ENCODE assay signal across 15 cellular contexts in genomic region chr1:21381354-21381753, GRCh38. TPM values are rescaled to one million over a fixed set of nuclear protein-coding genes. Genes with fewer than 3 reads are reported as not detected.
DNase-seq lines count a peak whose midpoint lies in the region; ATAC-seq and TF ChIP-seq lines count a peak whose summit lies in the region.
"Had no signal": no experiment of that assay in that cellular context is flagged by ENCODE, and none has a peak within 500 bp of the region (broad histone marks: within the 10 kb centered on the region; RNA-seq: fewer than 3 reads in every experiment).

No MANE protein-coding gene starts in this region.

- H3K4me1 ChIP-seq in right atrium auricular region (no peaks in the 10 kb centered on the region), PC-3 (ENCODE audit: insufficient read depth, low read length) (peaks cover 14% of the 10 kb centered on the region; the same call in 1 of the 2 replicates)
- H3K4me1 ChIP-seq: HAP-1, SJCRH30 had no signal

- no peaks in the 10 kb centered on the region for H3F3A ChIP-seq in PC-3 (ENCODE audit: low read length, unreplicated experiment)

- POLR2A ChIA-PET in PC-3 (lab: Charles Lee; ENCODE audit: unreplicated experiment) = no interaction called here

- CTCF ChIA-PET in PC-3 (lab: Charles Lee) = no interaction called here

- H3K9me3 ChIP-seq in right atrium auricular region (peaks cover 0 to 9% of the 10 kb centered on the region in 2 donors), PC-3 (ENCODE audit: low read length) (no peaks in the 10 kb centered on the region)

- DNase-seq in Right ventricle myocardium inferior (ENCODE audit: missing footprints) (no peak), right atrium auricular region (ENCODE audit: low spot score) (no peak), PC-3 (peak; percentile 4), left cardiac atrium (no peak), NCI-H748 treated with DMSO at 0.1 percent for 48 hours (lab: John Stamatoyannopoulos, UW) (no peak), occipital lobe (lab: John Stamatoyannopoulos, UW) (no peak)
- DNase-seq: DMS153, NCI-H1105 treated with DMSO at 0.1 percent for 48 hours, NCI-H187, NCI-H226, NCI-H524 treated with DMSO at 0.1 percent for 48 hours, SJCRH30 had no signal

- intact Hi-C loops in Right ventricle myocardium inferior (cut with DNase I) (no loop called here), PC-3 (cut with micrococcal nuclease) (no loop called here), left cardiac atrium (cut with DNase I) (no loop called here)

- H3K9ac ChIP-seq in PC-3 (ENCODE audit: low read length) = no peak overlapping the region

- peak; percentile 78 for ATAC-seq in Right ventricle myocardium inferior
- no peak for ATAC-seq in PC-3
- ATAC-seq in left cardiac atrium = peak; percentile 27
- ATAC-seq in GM18502 (IDR thresholded peaks at IDR 0.05; ENCODE audit: poor library complexity, unreplicated experiment) = no peak

- H3K36me3 ChIP-seq in right atrium auricular region (no peaks in the 10 kb centered on the region), PC-3 (ENCODE audit: low read depth, low read length) (no peaks in the 10 kb centered on the region)
- H3K36me3 ChIP-seq: HAP-1, SJCRH30 had no signal

- no peaks in the 10 kb centered on the region for H3K79me2 ChIP-seq in PC-3 (ENCODE audit: low read length)

- H3K27me3 ChIP-seq in right atrium auricular region = no peaks in the 10 kb centered on the region
- H3K27me3 ChIP-seq in PC-3 (ENCODE audit: low read length) = no peaks in the 10 kb centered on the region

- no peaks in the 10 kb centered on the region for H4K20me1 ChIP-seq in PC-3 (ENCODE audit: low read length)

- no TSS peak for BruUV-seq in PC-3 (replicated peaks; lab: Mats Ljungman, UMichigan)

- H2AFZ ChIP-seq in PC-3 (ENCODE audit: low read length) = no peak overlapping the region

- no peaks in the 10 kb centered on the region for H3K9me2 ChIP-seq in PC-3 (replicated peaks; ENCODE audit: low read length)

- H3K27ac ChIP-seq in right atrium auricular region = no peak overlapping the region
- no peak overlapping the region for H3K27ac ChIP-seq in PC-3 (ENCODE audit: low read length)
- H3K27ac ChIP-seq: C4-2B, SJCRH30 had no signal

- no peak overlapping the region for H3K4me2 ChIP-seq in PC-3 (ENCODE audit: low read length)

- TF ChIP-seq CTCF in right atrium auricular region (IDR thresholded peaks at IDR 0.05) (no peak), PC-3 (conservative IDR thresholded peaks at IDR 0.05; ENCODE audit: low read depth, low read length) (no peak)

- no peak overlapping the region for H3K4me3 ChIP-seq in right atrium auricular region
- H3K4me3 ChIP-seq in PC-3 (ENCODE audit: low read length) = no peak overlapping the region
- H3K4me3 ChIP-seq: HAP-1, SJCRH30 had no signal

RNA-seq across cellular contexts. Expression of gene NBPF3, which starts 58.6 kb away (rescaled TPM):
- 4.6 TPM for total RNA-seq in Right ventricle myocardium inferior
- 1 to 10 TPM; 4.8 to 8.1 TPM for total RNA-seq in right atrium auricular region
- 26.0 and 35.5 TPM in 2 replicates for total RNA-seq in PC-3 (2014; rRNA removed)
- 1 to 10 TPM; 6.5 to 6.8 TPM for total RNA-seq in left cardiac atrium
- total RNA-seq in occipital lobe = 9.5 TPM

Comparison
In these comparisons a context has a peak if more than half of its experiments do, and no peak if none do; other contexts are left out.
1. ATAC-seq: peak in Right ventricle myocardium inferior (single experiment) and left cardiac atrium (2 of 2); none in PC-3 (single experiment) and GM18502 (single experiment).